ENCODE assay signal across 11 cellular contexts in the genomic region with DNA sequence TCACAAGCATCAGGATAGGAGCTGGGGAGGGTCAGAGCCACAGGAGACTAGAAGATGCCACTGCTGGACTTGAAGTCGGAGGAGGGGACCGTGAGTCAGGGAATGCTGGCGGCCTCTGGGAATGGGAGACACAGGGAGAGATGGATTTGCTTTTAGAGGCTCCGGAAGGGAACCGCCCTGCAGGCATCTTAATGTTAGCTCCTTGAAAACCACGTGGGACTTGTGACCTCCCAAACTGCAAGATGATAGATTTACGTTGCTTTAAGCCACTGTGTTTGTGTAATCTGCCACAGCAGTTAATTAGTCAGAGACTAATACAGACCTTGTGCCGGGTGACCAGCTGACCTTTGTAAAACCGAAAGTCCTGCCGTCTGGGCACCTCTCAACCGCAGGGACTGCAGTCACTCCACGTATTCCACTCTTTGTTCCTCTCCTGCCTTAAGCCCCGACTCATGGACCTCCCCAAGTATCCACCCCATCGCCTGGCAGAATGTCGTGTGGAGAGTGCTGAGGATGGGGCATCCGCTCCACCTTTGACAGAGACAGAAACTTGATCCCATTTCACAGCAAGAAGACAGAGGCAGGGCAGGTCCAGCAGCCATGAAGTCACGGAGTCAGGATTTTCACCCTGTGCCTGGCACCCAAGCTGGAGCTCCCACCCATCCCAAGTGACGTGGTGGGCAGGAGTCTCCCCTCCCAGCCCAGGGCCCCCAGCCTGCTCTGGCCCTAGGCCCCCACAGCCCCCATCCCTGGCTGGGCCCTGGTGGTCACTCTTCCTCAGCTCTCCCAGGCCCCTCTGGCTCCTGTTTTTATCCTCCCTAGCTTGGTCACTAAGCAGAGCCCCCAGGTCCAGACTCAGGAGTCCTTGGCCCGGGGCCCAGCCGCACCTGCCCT. TPM values are rescaled to one million over a fixed set of nuclear protein-coding genes. Genes with fewer than 3 reads are reported as not detected.
A peak's percentile ranks its signal among the peaks of the same experiment; 100 is the strongest.
DNase-seq lines count a peak whose midpoint lies in the region; ATAC-seq and TF ChIP-seq lines count a peak whose summit lies in the region.
"Had no signal": no experiment of that assay in that cellular context is flagged by ENCODE, and none has a peak within 500 bp of the region (broad histone marks: within the 10 kb centered on the region; RNA-seq: fewer than 3 reads in every experiment).

No MANE protein-coding gene starts in this region.

- H3K27ac ChIP-seq in osteoblast (ENCODE audit: low read depth, low read length): no peak overlapping the region
- H3K27ac ChIP-seq: brain microvascular endothelial cell had no signal

- H3K4me2 ChIP-seq in osteoblast (ENCODE audit: insufficient read depth, low read length): peak overlapping the region; percentile 24

- no peak for ATAC-seq in HG03175 (IDR thresholded peaks at IDR 0.05; ENCODE audit: unreplicated experiment)
- no peak for ATAC-seq in GM19023 (IDR thresholded peaks at IDR 0.05; ENCODE audit: unreplicated experiment)
- ATAC-seq in HG03442 (IDR thresholded peaks at IDR 0.05; ENCODE audit: unreplicated experiment): no peak
- ATAC-seq: sciatic nerve had no signal

- TF ChIP-seq CTCF in epithelial cell of proximal tubule (conservative IDR thresholded peaks at IDR 0.05; ENCODE audit: low read depth, low read length) (no peak), osteoblast (IDR thresholded peaks at IDR 0.05; ENCODE audit: extremely low read depth, low read depth, low read length) (no peak)

- no peaks in the 10 kb centered on the region for H3K4me1 ChIP-seq in osteoblast (ENCODE audit: insufficient read depth, low read length)

- no peaks in the 10 kb centered on the region for H3K36me3 ChIP-seq in osteoblast (ENCODE audit: insufficient read depth, low read length)
- H3K36me3 ChIP-seq: brain microvascular endothelial cell had no signal

- no peak overlapping the region for H2AFZ ChIP-seq in osteoblast (ENCODE audit: low read length)

- H3K4me3 ChIP-seq in epithelial cell of proximal tubule (ENCODE audit: low read depth, low read length): peak overlapping the region; percentile 13
- no peak overlapping the region for H3K4me3 ChIP-seq in osteoblast (ENCODE audit: insufficient read depth, low read length)

- peak; percentile 87 for DNase-seq in H4 (ENCODE audit: low spot score)
- DNase-seq in OCI-M1 (lab: John Stamatoyannopoulos, UW): peak; percentile 38
- DNase-seq in epithelial cell of proximal tubule (ENCODE audit: low read depth): peak; percentile 9
- DNase-seq in osteoblast (ENCODE audit: insufficient read length, low spot score, missing footprints): peak; percentile 49
- DNase-seq in KG1 (lab: John Stamatoyannopoulos, UW): no peak
- DNase-seq: brain microvascular endothelial cell, GF-D8 had no signal

- H3K9me3 ChIP-seq in osteoblast (ENCODE audit: low read depth, low read length): no peaks in the 10 kb centered on the region

- H3K79me2 ChIP-seq in osteoblast (ENCODE audit: insufficient read depth, low read length): no peaks in the 10 kb centered on the region

- no peaks in the 10 kb centered on the region for H4K20me1 ChIP-seq in osteoblast (ENCODE audit: insufficient read depth, low read length)

- peaks cover 4% of the 10 kb centered on the region for H3K27me3 ChIP-seq in osteoblast (ENCODE audit: insufficient read depth, low read length)
- H3K27me3 ChIP-seq: brain microvascular endothelial cell had no signal

RNA-seq across cellular contexts. Expression of a gene that starts 19.4 kb away (rescaled TPM):
- total RNA-seq in H4 (2014; rRNA removed; shearing (Covaris generic)): 516 and 559 TPM in 2 replicates
- total RNA-seq in epithelial cell of proximal tubule: 192 and 211 TPM in 2 replicates
- total RNA-seq in osteoblast: 491 and 519 TPM in 2 replicates

RNA-seq across cellular contexts. Expression of a gene that starts 32.7 kb away (rescaled TPM):
- 1.4 and 2.0 TPM in 2 replicates for total RNA-seq in H4 (2014; rRNA removed; shearing (Covaris generic))
- total RNA-seq in epithelial cell of proximal tubule (not detected in 2 replicates), osteoblast (15.0 and 18.1 TPM in 2 replicates)

RNA-seq across cellular contexts. Expression of a gene that starts 51.7 kb away (rescaled TPM):
- not detected in 2 replicates for total RNA-seq in H4 (2014; rRNA removed; shearing (Covaris generic))
- total RNA-seq in epithelial cell of proximal tubule (0.81 TPM in 1 of 2 replicates, not detected in the other), osteoblast (0.36 and 0.59 TPM in 2 replicates)

RNA-seq across cellular contexts. Expression of a gene that starts 55.7 kb away (rescaled TPM):
- not detected in 2 replicates for total RNA-seq in H4 (2014; rRNA removed; shearing (Covaris generic))
- not detected in 2 replicates for total RNA-seq in epithelial cell of proximal tubule
- total RNA-seq in osteoblast: not detected in 2 replicates
- total RNA-seq: sciatic nerve had no signal
